23 cellular contexts compared by ENCODE assay signal in genomic region chr7:22275574-22276150, GRCh38.
"Had no signal": no experiment of that assay in that cellular context is flagged by ENCODE, and none has a peak within 500 bp of the region (broad histone marks: within the 10 kb centered on the region; RNA-seq: fewer than 3 reads in every experiment).

No MANE protein-coding gene starts in this region.

- H3K27me3 ChIP-seq: breast epithelium, colonic mucosa, MG63 had no signal

- H3K27ac ChIP-seq: breast epithelium, colonic mucosa, SJSA1 had no signal

- H3K36me3 ChIP-seq: breast epithelium, colonic mucosa, MG63, SJSA1 had no signal

- DNase-seq: activated CD4-positive, alpha-beta T cell treated with anti-CD3 and anti-CD28 coated beads, Interleukin-2, amount 10 ng/mL, durations not matched to agents 24 days and 14 days; activated CD4-positive, alpha-beta T cell treated with anti-CD3 and anti-CD28 coated beads, Interleukin-2, amount 50 U/mL, for 48 hours; activated CD4-positive, CD25-positive, alpha-beta regulatory T cell treated with anti-CD3 and anti-CD28 coated beads, Interleukin-2, amount 50 U/mL, for 72 hours; activated CD8-positive, alpha-beta memory T cell treated with anti-CD3 and anti-CD28 coated beads, Interleukin-2, amount 10 ng/mL, durations not matched to agents 7 days and 5 days; activated effector memory CD4-positive, alpha-beta T cell treated with Interleukin-2 at 50 U/mL for 16 hours; activated naive CD4-positive, alpha-beta T cell; activated T-cell treated with anti-CD3 and anti-CD28 coated beads, Interleukin-2, amount 50 U/mL, for 24 hours; aorta; caudate nucleus; colonic mucosa; MG63; MV-4-11; NCI-H1092 treated with DMSO at 0.1 percent for 48 hours; NCI-H1417 treated with DMSO at 0.1 percent for 48 hours; NCI-H187; NCI-H2081; NCI-H2227 treated with DMSO at 0.1 percent for 48 hours; NCI-H446 treated with DMSO at 0.1 percent for 48 hours; NCI-H526 treated with DMSO at 0.1 percent for 48 hours; PC-3; SHP77 had no signal

- H3K4me3 ChIP-seq: breast epithelium, colonic mucosa, MG63, SJSA1 had no signal

- H3K9me3 ChIP-seq: breast epithelium, colonic mucosa, MG63, SJSA1 had no signal
